In genomic region chr18:46253498-46253897, GRCh38 we compare ENCODE assay signal across 15 cellular contexts.
DNase-seq lines count a peak whose midpoint lies in the region; ATAC-seq, FAIRE-seq and TF ChIP-seq lines count a peak whose summit lies in the region.
"Had no signal": no experiment of that assay in that cellular context is flagged by ENCODE, and none has a peak within 500 bp of the region (broad histone marks: within the 10 kb centered on the region; RNA-seq: fewer than 3 reads in every experiment).

No MANE protein-coding gene starts in this region.

- CTCF ChIA-PET in WTC11 (lab: Charles Lee): interaction anchor here (2.0 kb wide), 1 partner anchor 80 kb away, joined by 7 read pairs; a partner anchor contains a TSS

- H3K36me3 Mint-ChIP-seq in nephron (ENCODE audit: low read depth) (peaks cover 20% of the 10 kb centered on the region), WTC11 (no peaks in the 10 kb centered on the region)

- H3K4me1 Mint-ChIP-seq in nephron: peaks cover 23% of the 10 kb centered on the region
- H3K4me1 Mint-ChIP-seq in WTC11: peaks cover 21% of the 10 kb centered on the region

- no peak for ATAC-seq in WTC11
- ATAC-seq: K562 had no signal

- POLR2A ChIA-PET in WTC11 (lab: Charles Lee): no interaction called here

- FAIRE-seq in endometrium (lab: Jason Lieb, UNC): peak; percentile 61
- FAIRE-seq: frontal cortex, K562 had no signal

- peak overlapping the region in 2 of 3 experiments; percentile 32 to 80 for H3K27ac Mint-ChIP-seq in nephron
- H3K27ac Mint-ChIP-seq in WTC11: no peak overlapping the region

- TF ChIP-seq CTCF in nephron (IDR thresholded peaks at IDR 0.05; ENCODE audit: unreplicated experiment in 3 of 3) (no peak), WTC11 (IDR thresholded peaks at IDR 0.05) (no peak)

- DNase-seq in EH (ENCODE audit: low read depth): peak; percentile 66
- DNase-seq in NCI-H226: peak; percentile 19
- DNase-seq in stimulated activated CD4-positive, alpha-beta T cell treated with anti-CD3 and anti-CD28 coated beads, Interleukin-4, amount 100 ng/mL, for 4 hours: no peak
- DNase-seq in activated CD4-positive, CD25-positive, alpha-beta regulatory T cell (lab: John Stamatoyannopoulos, UW): no peak
- no peak for DNase-seq in WTC11 (ENCODE audit: low spot score)
- DNase-seq in SHP77 treated with DMSO at 0.1 percent for 48 hours (lab: John Stamatoyannopoulos, UW): no peak
- DNase-seq: Caco-2; left ventricle myocardium inferior; NCI-H187 treated with DMSO at 0.1 percent for 48 hours; occipital lobe; stimulated activated naive CD4-positive, alpha-beta T cell treated with Interleukin-2 at 50 U/mL for 16 hours had no signal

- H3K4me3 Mint-ChIP-seq in nephron: no peak overlapping the region
- no peak overlapping the region for H3K4me3 Mint-ChIP-seq in WTC11

- H3K9me3 Mint-ChIP-seq in nephron: no peaks in the 10 kb centered on the region
- H3K9me3 Mint-ChIP-seq in WTC11: no peaks in the 10 kb centered on the region

- H3K27me3 Mint-ChIP-seq in nephron (ENCODE audit: low read depth) (no peaks in the 10 kb centered on the region), WTC11 (ENCODE audit: low read depth) (no peaks in the 10 kb centered on the region)

TF ChIP-seq in WTC11, 78 proteins besides CTCF, POLR2A, EP300 and RAD21:
- TF ChIP-seq HMGXB4 (CRISPR knock-in tag; IDR thresholded peaks at IDR 0.05) (no peak), ZMAT4 (CRISPR knock-in tag; IDR thresholded peaks at IDR 0.05) (no peak), ZNF317 (CRISPR knock-in tag; IDR thresholded peaks at IDR 0.05; ENCODE audit: borderline replicate concordance, low read depth) (no peak)

Comparison
In these comparisons a context has a peak if more than half of its experiments do, and no peak if none do; other contexts are left out.
1. DNase-seq: peak in EH (single experiment) and NCI-H226 (single experiment); none in stimulated activated CD4-positive, alpha-beta T cell treated with anti-CD3 and anti-CD28 coated beads, Interleukin-4, amount 100 ng/mL, for 4 hours (0 of 2), activated CD4-positive, CD25-positive, alpha-beta regulatory T cell (0 of 4), WTC11 (single experiment) and SHP77 treated with DMSO at 0.1 percent for 48 hours (single experiment).